ENCODE assay signal across 28 cellular contexts in genomic region chr9:78101247-78101646, GRCh38.
"Had no signal": no experiment of that assay in that cellular context is flagged by ENCODE, and none has a peak within 500 bp of the region (broad histone marks: within the 10 kb centered on the region; RNA-seq: fewer than 3 reads in every experiment).

No MANE protein-coding gene starts in this region.

- ATAC-seq: activated CD8-positive, alpha-beta memory T cell treated with anti-CD3 and anti-CD28 coated beads, Interleukin-2, amount 10 ng/mL, durations not matched to agents 7 days and 5 days; activated CD8-positive, alpha-beta T cell treated with anti-CD3 and anti-CD28 coated beads for 36 hours; gastroesophageal sphincter; heart right ventricle; left lobe of liver; stimulated activated naive B cell treated with anti-CD40 and anti-IgM and Interleukin-4, amounts not matched to agents 10 μg/mL and 1 μg/mL and 100 μg/mL, for 72 hours had no signal

- H3K4me3 ChIP-seq: coronary artery, esophagus squamous epithelium, gastroesophageal sphincter, heart right ventricle, lung, neural progenitor cell, sigmoid colon, smooth muscle cell, testis, vagina had no signal

- H3K36me3 ChIP-seq: esophagus squamous epithelium, gastroesophageal sphincter, heart right ventricle, neural progenitor cell, sigmoid colon, vagina had no signal

- H3K4me3 Mint-ChIP-seq: activated CD4-positive, alpha-beta T cell treated with anti-CD3 and anti-CD28 coated beads, Interleukin-2, amount 10 ng/mL, durations not matched to agents 7 days and 5 days; activated CD8-positive, alpha-beta memory T cell treated with anti-CD3 and anti-CD28 coated beads, Interleukin-2, amount 10 ng/mL, durations not matched to agents 7 days and 5 days; activated CD8-positive, alpha-beta T cell treated with anti-CD3 and anti-CD28 coated beads for 36 hours; activated naive CD4-positive, alpha-beta T cell treated with anti-CD3 and anti-CD28 coated beads, Interleukin-2, amount 10 ng/mL, durations not matched to agents 7 days and 5 days; endodermal cell; naive B cell; neural progenitor cell; stimulated activated naive B cell treated with anti-CD40 and anti-IgM and Interleukin-4, amounts not matched to agents 10 μg/mL and 1 μg/mL and 100 μg/mL, for 72 hours; type B pancreatic cell had no signal

- H3K27me3 ChIP-seq: esophagus squamous epithelium, gastroesophageal sphincter, heart right ventricle, neural progenitor cell, sigmoid colon, testis, vagina had no signal

- H3K36me3 Mint-ChIP-seq: naive B cell; neural progenitor cell; stimulated activated naive B cell treated with anti-CD40 and anti-IgM and Interleukin-4, amounts not matched to agents 10 μg/mL and 1 μg/mL and 100 μg/mL, for 72 hours; type B pancreatic cell had no signal

- H3K27me3 Mint-ChIP-seq: activated CD4-positive, alpha-beta T cell treated with anti-CD3 and anti-CD28 coated beads, Interleukin-2, amount 10 ng/mL, durations not matched to agents 7 days and 5 days; activated CD8-positive, alpha-beta memory T cell treated with anti-CD3 and anti-CD28 coated beads, Interleukin-2, amount 10 ng/mL, durations not matched to agents 7 days and 5 days; activated CD8-positive, alpha-beta T cell treated with anti-CD3 and anti-CD28 coated beads for 36 hours; activated naive CD4-positive, alpha-beta T cell treated with anti-CD3 and anti-CD28 coated beads, Interleukin-2, amount 10 ng/mL, durations not matched to agents 7 days and 5 days had no signal

- H3K27ac Mint-ChIP-seq: activated CD4-positive, alpha-beta T cell treated with anti-CD3 and anti-CD28 coated beads, Interleukin-2, amount 10 ng/mL, durations not matched to agents 7 days and 5 days; activated CD8-positive, alpha-beta memory T cell treated with anti-CD3 and anti-CD28 coated beads, Interleukin-2, amount 10 ng/mL, durations not matched to agents 7 days and 5 days; activated CD8-positive, alpha-beta T cell treated with anti-CD3 and anti-CD28 coated beads for 36 hours; activated naive CD4-positive, alpha-beta T cell treated with anti-CD3 and anti-CD28 coated beads, Interleukin-2, amount 10 ng/mL, durations not matched to agents 7 days and 5 days; endodermal cell; naive B cell; neural progenitor cell; stimulated activated naive B cell treated with anti-CD40 and anti-IgM and Interleukin-4, amounts not matched to agents 10 μg/mL and 1 μg/mL and 100 μg/mL, for 72 hours; type B pancreatic cell had no signal

- H3K9me3 ChIP-seq: sigmoid colon, testis, vagina had no signal

- H3K27ac ChIP-seq: coronary artery, esophagus squamous epithelium, gastroesophageal sphincter, heart right ventricle, neural progenitor cell, sigmoid colon, testis, vagina, VCaP had no signal

- H3K9me3 Mint-ChIP-seq: endodermal cell; neural progenitor cell; stimulated activated naive B cell treated with anti-CD40 and anti-IgM and Interleukin-4, amounts not matched to agents 10 μg/mL and 1 μg/mL and 100 μg/mL, for 72 hours; type B pancreatic cell had no signal

- DNase-seq: activated CD4-positive, alpha-beta T cell treated with anti-CD3 and anti-CD28 coated beads, Interleukin-2, amount 10 ng/mL, durations not matched to agents 7 days and 5 days; activated CD4-positive, CD25-positive, alpha-beta regulatory T cell treated with anti-CD3 and anti-CD28 coated beads, Interleukin-2, amount 50 U/mL, for 72 hours; activated CD8-positive, alpha-beta memory T cell treated with anti-CD3 and anti-CD28 coated beads, Interleukin-2, amount 10 ng/mL, durations not matched to agents 7 days and 5 days; activated CD8-positive, alpha-beta T cell treated with anti-CD3 and anti-CD28 coated beads for 36 hours; activated effector memory CD4-positive, alpha-beta T cell treated with anti-CD3 and anti-CD28 coated beads, Interleukin-2, amount 50 U/mL, for 16 hours; activated naive CD4-positive, alpha-beta T cell treated with anti-CD3 and anti-CD28 coated beads, Interleukin-2, amount 10 ng/mL, durations not matched to agents 7 days and 5 days; activated T-cell treated with anti-CD3 and anti-CD28 coated beads for 4 hours; amygdala; cerebellar nuclear complex; endodermal cell; esophagus squamous epithelium; heart right ventricle; kidney; naive B cell; retina; sigmoid colon; stimulated activated CD4-positive, alpha-beta T cell treated with anti-CD3 and anti-CD28 coated beads, Interleukin-15, amount 100 ng/mL, for 24 hours; stimulated activated naive B cell treated with anti-CD40 and anti-IgM and Interleukin-4, amounts not matched to agents 10 μg/mL and 1 μg/mL and 100 μg/mL, for 72 hours; testis had no signal
